In the genomic region with DNA sequence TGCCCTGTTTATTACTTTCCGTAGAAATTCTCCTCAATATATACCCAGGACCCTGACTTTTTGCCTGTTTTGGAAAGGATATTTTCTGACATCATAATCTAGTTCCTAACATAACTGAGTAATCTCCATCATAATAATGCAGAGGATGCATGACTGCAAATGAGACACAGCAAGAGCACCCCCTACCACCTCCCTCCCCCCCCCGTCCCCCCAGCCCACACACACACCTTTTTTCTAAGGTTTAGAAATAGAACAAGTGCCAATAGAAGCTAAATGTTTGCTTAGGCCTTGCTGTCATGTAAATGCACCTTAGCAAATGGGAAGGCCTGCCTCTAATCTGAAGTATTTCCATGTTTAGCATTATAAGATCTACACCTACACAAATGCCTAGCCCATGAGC, we compare ENCODE assay signal across 13 cellular contexts. TPM values are rescaled to one million over a fixed set of nuclear protein-coding genes. Genes with fewer than 3 reads are reported as not detected.
DNase-seq lines count a peak whose midpoint lies in the region; ATAC-seq and TF ChIP-seq lines count a peak whose summit lies in the region.
"Had no signal": no experiment of that assay in that cellular context is flagged by ENCODE, and none has a peak within 500 bp of the region (broad histone marks: within the 10 kb centered on the region; RNA-seq: fewer than 3 reads in every experiment).

A gene (minus strand): TSS at position 13 of the 400 bp plus-strand sequence. CDS start 3,239 bp downstream, outside the sequence.

- CTCF ChIA-PET in CD8-positive, alpha-beta memory T cell (lab: Charles Lee): no interaction called here

- no peak within 1 kb of the TSS for H2AFZ ChIP-seq in neural progenitor cell (replicated peaks)
- H2AFZ ChIP-seq: PC-9 had no signal

- TF ChIP-seq CTCF in neural progenitor cell (IDR thresholded peaks at IDR 0.05): no peak
- no peak for TF ChIP-seq CTCF in esophagus muscularis mucosa (IDR thresholded peaks at IDR 0.05)

- no peak within 1 kb of the TSS for H3K27ac Mint-ChIP-seq in CD8-positive, alpha-beta memory T cell
- H3K27ac Mint-ChIP-seq in neural progenitor cell: no peak within 1 kb of the TSS
- H3K27ac Mint-ChIP-seq: activated CD8-positive, alpha-beta T cell treated with anti-CD3 and anti-CD28 coated beads for 36 hours had no signal

- ATAC-seq in esophagus mucosa (no peak), GM18517 (IDR thresholded peaks at IDR 0.05; ENCODE audit: unreplicated experiment) (no peak), GM19351 (IDR thresholded peaks at IDR 0.05; ENCODE audit: unreplicated experiment) (no peak)
- ATAC-seq: activated CD8-positive, alpha-beta T cell treated with anti-CD3 and anti-CD28 coated beads for 36 hours had no signal

- H3K79me2 ChIP-seq in neural progenitor cell (ENCODE audit: low read depth): no peaks in the 10 kb centered on the region

- no peak for TF ChIP-seq EP300 in esophagus muscularis mucosa (IDR thresholded peaks at IDR 0.05)

- 56% methylated on average over 1 of the region's 2 CpGs for WGBS in HUES64
- WGBS in esophagus muscularis mucosa: 68% methylated on average over 2 of the region's 2 CpGs

- H3K27me3 ChIP-seq in CD8-positive, alpha-beta memory T cell (ENCODE audit: insufficient read depth, low read length, poor library complexity, severe bottlenecking): peaks cover 51% of the 10 kb centered on the region
- H3K27me3 ChIP-seq in HUES64 (ENCODE audit: insufficient read depth, low read length) (peaks cover 99% of the 10 kb centered on the region), neural progenitor cell (peaks cover 100% of the 10 kb centered on the region), esophagus muscularis mucosa (peaks cover 0 to 72% (median 18%) of the 10 kb centered on the region in 4 donors)

- peak within 1 kb of the TSS; percentile 80 for H3K4me2 ChIP-seq in neural progenitor cell
- H3K4me2 ChIP-seq: PC-9 had no signal

- H3K4me3 Mint-ChIP-seq in CD8-positive, alpha-beta memory T cell: peak within 1 kb of the TSS in 4 of 7 donors; percentile 28 to 84 (median 61)
- peak within 1 kb of the TSS; percentile 87 for H3K4me3 Mint-ChIP-seq in neural progenitor cell

- H3K36me3 ChIP-seq in CD8-positive, alpha-beta memory T cell (ENCODE audit: insufficient read depth, low read length): no peaks in the 10 kb centered on the region
- no peaks in the 10 kb centered on the region for H3K36me3 ChIP-seq in HUES64 (ENCODE audit: insufficient read depth, low read length)
- no peaks in the 10 kb centered on the region for H3K36me3 ChIP-seq in neural progenitor cell
- H3K36me3 ChIP-seq in esophagus muscularis mucosa: no peaks in the 10 kb centered on the region

- H3K36me3 Mint-ChIP-seq in CD8-positive, alpha-beta memory T cell: no peaks in the 10 kb centered on the region
- H3K36me3 Mint-ChIP-seq in neural progenitor cell: no peaks in the 10 kb centered on the region

- POLR2A ChIA-PET in CD8-positive, alpha-beta memory T cell (lab: Charles Lee): no interaction called here

- H3K4me1 Mint-ChIP-seq in CD8-positive, alpha-beta memory T cell: peaks cover 20 to 38% (median 29%) of the 10 kb centered on the region in 3 donors
- peaks cover 32% of the 10 kb centered on the region for H3K4me1 Mint-ChIP-seq in neural progenitor cell

- H3K27me3 Mint-ChIP-seq in CD8-positive, alpha-beta memory T cell: peaks cover 67 to 84% of the 10 kb centered on the region in 2 donors
- H3K27me3 Mint-ChIP-seq in neural progenitor cell (ENCODE audit: insufficient read depth, low read depth): peaks cover 84% of the 10 kb centered on the region

- H3K4me1 ChIP-seq in CD8-positive, alpha-beta memory T cell (ENCODE audit: insufficient read depth, low read length): peaks cover 12% of the 10 kb centered on the region
- H3K4me1 ChIP-seq in HUES64 (ENCODE audit: insufficient read depth, low read length): peaks cover 47% of the 10 kb centered on the region
- H3K4me1 ChIP-seq in neural progenitor cell: peaks cover 25% of the 10 kb centered on the region
- peaks cover 27 to 47% (median 45%) of the 10 kb centered on the region in 4 donors for H3K4me1 ChIP-seq in esophagus muscularis mucosa

- intact Hi-C loops in esophagus muscularis mucosa (cut with DNase I): loop anchor here (10.0 kb wide), 1 partner anchor 902 kb away; no protein-coding TSS in a partner anchor

- H3K9me3 ChIP-seq in CD8-positive, alpha-beta memory T cell (ENCODE audit: low read length): no peaks in the 10 kb centered on the region
- H3K9me3 ChIP-seq in HUES64 (ENCODE audit: insufficient read depth, low read depth, low read length) (no peaks in the 10 kb centered on the region), neural progenitor cell (ENCODE audit: low read depth) (no peaks in the 10 kb centered on the region), esophagus muscularis mucosa (no peaks in the 10 kb centered on the region)

- no peak for DNase-seq in CD8-positive, alpha-beta memory T cell
- no peak for DNase-seq in neural progenitor cell (ENCODE audit: low spot score)
- no peak for DNase-seq in esophagus muscularis mucosa (ENCODE audit: extremely low spot score)
- DNase-seq: activated CD8-positive, alpha-beta T cell treated with anti-CD3 and anti-CD28 coated beads for 36 hours; aorta; DND-41; NCI-H69; PC-9; retina had no signal

- peaks cover 32% of the 10 kb centered on the region for H3F3A ChIP-seq in neural progenitor cell (ENCODE audit: low read depth)

- TF ChIP-seq POLR2A in esophagus muscularis mucosa (IDR thresholded peaks at IDR 0.05; ENCODE audit: low read depth): no peak

- H3K9me3 Mint-ChIP-seq in CD8-positive, alpha-beta memory T cell: no peaks in the 10 kb centered on the region
- peaks cover 2% of the 10 kb centered on the region for H3K9me3 Mint-ChIP-seq in neural progenitor cell
- H3K9me3 Mint-ChIP-seq: activated CD8-positive, alpha-beta T cell treated with anti-CD3 and anti-CD28 coated beads for 36 hours had no signal

- no peak within 1 kb of the TSS for H3K4me3 ChIP-seq in CD8-positive, alpha-beta memory T cell (ENCODE audit: low read length)
- H3K4me3 ChIP-seq in HUES64 (ENCODE audit: low read length): peak within 1 kb of the TSS; percentile 58
- no peak within 1 kb of the TSS for H3K4me3 ChIP-seq in neural progenitor cell
- no peak within 1 kb of the TSS for H3K4me3 ChIP-seq in esophagus muscularis mucosa
- H3K4me3 ChIP-seq: PC-9 had no signal

- H4K20me1 ChIP-seq in neural progenitor cell (ENCODE audit: low read depth): peaks cover 50% of the 10 kb centered on the region

- H3K9ac ChIP-seq in HUES64 (ENCODE audit: low read depth, low read length) (no peak within 1 kb of the TSS), neural progenitor cell (no peak within 1 kb of the TSS)

- no peak within 1 kb of the TSS for H3K27ac ChIP-seq in CD8-positive, alpha-beta memory T cell (ENCODE audit: low read depth, low read length)
- H3K27ac ChIP-seq in HUES64 (ENCODE audit: low read depth, low read length): no peak within 1 kb of the TSS
- H3K27ac ChIP-seq in neural progenitor cell: no peak within 1 kb of the TSS
- H3K27ac ChIP-seq in esophagus muscularis mucosa (replicated peaks in 1 of 4): peak within 1 kb of the TSS in 1 of 4 donors; percentile 82
- H3K27ac ChIP-seq: PC-9 had no signal

RNA-seq across cellular contexts. Expression of the gene that starts here (rescaled TPM):
- total RNA-seq in CD8-positive, alpha-beta memory T cell: under 1 TPM; 0.33 to 0.44 TPM
- polyA plus RNA-seq in CD8-positive, alpha-beta memory T cell: not detected
- polyA plus RNA-seq in HUES64 (2013, experiment 1 of 2): 0.15 TPM
- 0.38 TPM for polyA plus RNA-seq in HUES64 (2013, experiment 2 of 2)
- total RNA-seq in esophagus mucosa: 19.0 TPM
- total RNA-seq in neural progenitor cell (ENCODE audit: low replicate concordance): not detected in 2 replicates
- 1 to 10 TPM; 2.5 to 5.5 (median 3.3) TPM for total RNA-seq in esophagus muscularis mucosa
- total RNA-seq: activated CD8-positive, alpha-beta T cell treated with anti-CD3 and anti-CD28 coated beads for 36 hours had no signal
